In genomic region chr5:58582004-58582403, GRCh38 we compare ENCODE assay signal across 8 cellular contexts. TPM values are rescaled to one million over a fixed set of nuclear protein-coding genes. Genes with fewer than 3 reads are reported as not detected.
DNase-seq lines count a peak whose midpoint lies in the region; ATAC-seq and TF ChIP-seq lines count a peak whose summit lies in the region.

No MANE protein-coding gene starts in this region.

- H3K4me3 ChIP-seq in astrocyte of the spinal cord (ENCODE audit: low read depth, low read length) = peak overlapping the region; percentile 48
- peak overlapping the region; percentile 53 to 64 (median 55) for H3K4me3 ChIP-seq in right lobe of liver
- H3K4me3 ChIP-seq in uterus = peak overlapping the region; percentile 32 to 37

- H3K4me1 ChIP-seq in right lobe of liver (peaks cover 0 to 12% (median 0%) of the 10 kb centered on the region in 4 donors), uterus (peaks cover 0 to 6% of the 10 kb centered on the region in 2 donors)

- H3K36me3 ChIP-seq in right lobe of liver (no peaks in the 10 kb centered on the region), uterus (no peaks in the 10 kb centered on the region)

- TF ChIP-seq POLR2A in right lobe of liver (IDR thresholded peaks at IDR 0.05) (no peak), uterus (IDR thresholded peaks at IDR 0.05) (no peak)

- H3K9me3 ChIP-seq in right lobe of liver = no peaks in the 10 kb centered on the region
- no peaks in the 10 kb centered on the region for H3K9me3 ChIP-seq in uterus

- WGBS in right lobe of liver (ENCODE audit: insufficient coverage, low coverage, low lambda C conversion rate, missing lambda C conversion rate) = 2% methylated on average over 7 of the region's 17 CpGs

- peak; percentile 21 to 33 (median 27) for ATAC-seq in right lobe of liver
- ATAC-seq in HG03565 (IDR thresholded peaks at IDR 0.05; ENCODE audit: unreplicated experiment) = no peak

- TF ChIP-seq CTCF in astrocyte of the spinal cord (IDR thresholded peaks at IDR 0.05; ENCODE audit: low read depth, low read length) = no peak
- no peak for TF ChIP-seq CTCF in right lobe of liver (IDR thresholded peaks at IDR 0.05)
- no peak for TF ChIP-seq CTCF in uterus (IDR thresholded peaks at IDR 0.05)

- intact Hi-C loops in right lobe of liver (cut with DNase I) (no loop called here), uterus (cut with DNase I; ENCODE audit: low total_unique reads) (no loop called here)

- in situ Hi-C loops in astrocyte of the spinal cord (cut with HindIII; ENCODE audit: low sequenced_read_pairs) = no loop called here

- H3K27ac ChIP-seq in right lobe of liver (no peak overlapping the region), uterus (no peak overlapping the region)

- H3K27me3 ChIP-seq in right lobe of liver (no peaks in the 10 kb centered on the region), uterus (peaks cover 0 to 13% of the 10 kb centered on the region in 2 donors)

- DNase-seq in DMS 273 (lab: John Stamatoyannopoulos, UW; ENCODE audit: unreplicated experiment) (peak; percentile 57), NCI-H187 treated with DMSO at 0.1 percent for 48 hours (lab: John Stamatoyannopoulos, UW) (peak; percentile 45), astrocyte of the spinal cord (ENCODE audit: low read depth, low spot score) (no peak), right lobe of liver (peak in 2 of 3 donors; percentile 34 to 61), uterus (no peak), RKO (ENCODE audit: low spot score) (no peak), GDM1 (lab: John Stamatoyannopoulos, UW) (no peak)

RNA-seq across cellular contexts. Expression of gene RAB3C, which starts 0.9 kb away (rescaled TPM):
- total RNA-seq in right lobe of liver = 1 to 10 TPM in 3 of 6 experiments, under 1 TPM in 3; 0.18 to 2.6 (median 0.99) TPM
- 1 to 10 TPM in 1 of 4 donors, under 1 TPM in 2, not detected in 1; 0.59 to 2.1 (median 0.83) TPM for total RNA-seq in uterus

Comparison
In these comparisons a context has a peak if more than half of its experiments do, and no peak if none do; other contexts are left out.
1. DNase-seq: peak in DMS 273 (single experiment), NCI-H187 treated with DMSO at 0.1 percent for 48 hours (single experiment) and right lobe of liver (2 of 3); none in astrocyte of the spinal cord (single experiment), uterus (0 of 2), RKO (single experiment) and GDM1 (single experiment).
2. Peak in every context shown above with its lines, with median percentiles within 50 percentile points of each other: H3K4me3 ChIP-seq.